In the genomic region with DNA sequence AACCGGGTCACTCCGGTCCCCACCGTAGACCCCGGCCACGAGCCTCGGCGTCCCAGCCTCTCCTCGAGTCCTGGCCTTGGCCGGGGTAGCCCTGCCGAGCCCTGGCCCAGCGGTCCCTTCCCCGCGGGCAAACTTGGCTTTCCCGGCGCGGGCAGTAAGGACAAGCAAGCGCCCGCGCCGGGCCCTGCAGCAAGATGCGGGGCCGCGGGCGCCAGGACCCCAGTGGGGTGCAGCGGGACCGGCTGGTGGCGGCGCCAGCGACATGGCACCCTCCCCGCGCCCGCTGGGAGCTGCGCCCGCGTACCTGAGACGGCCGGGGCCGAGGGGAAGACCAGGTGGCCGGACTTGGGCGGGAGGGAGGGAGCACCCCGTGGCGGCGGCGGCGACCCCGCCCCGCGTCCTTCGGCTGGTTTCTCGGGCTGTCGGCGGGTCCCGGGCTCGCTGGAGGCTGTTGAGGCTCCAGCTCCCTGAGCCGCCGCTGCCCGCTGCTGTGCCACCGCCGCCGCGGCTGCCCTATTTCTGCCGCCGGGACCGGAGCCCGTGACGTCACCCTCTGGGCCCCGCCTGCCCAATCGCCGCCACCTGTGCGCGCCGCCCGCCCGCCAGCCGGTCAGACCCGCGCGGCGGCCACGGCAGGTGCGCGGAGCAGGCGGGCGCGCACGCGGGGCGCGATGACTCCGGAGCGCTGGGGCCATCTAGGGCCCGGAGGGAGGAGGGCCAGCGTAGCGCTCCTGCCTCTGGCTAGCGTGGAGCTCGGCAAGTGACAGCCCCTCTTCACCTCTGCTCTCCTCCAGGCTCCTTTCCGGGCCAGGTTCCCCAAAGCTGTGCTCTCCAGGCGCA, we compare ENCODE assay signal across 8 cellular contexts. TPM values are rescaled to one million over a fixed set of nuclear protein-coding genes. Genes with fewer than 3 reads are reported as not detected.
DNase-seq lines count a peak whose midpoint lies in the region; ATAC-seq and TF ChIP-seq lines count a peak whose summit lies in the region.

A gene (minus strand): TSS at position 521 of the 840 bp plus-strand sequence.

- no peaks in the 10 kb centered on the region for H3K9me3 ChIP-seq in upper lobe of left lung

- DNase-seq in NCI-H2107 (lab: John Stamatoyannopoulos, UW) (peak; percentile 47), NCI-H2107 treated with DMSO at 0.1 percent for 48 hours (lab: John Stamatoyannopoulos, UW; ENCODE audit: unreplicated experiment) (no peak), RWPE1 (ENCODE audit: low spot score) (peak; percentile 55), ecto neural progenitor cell (ENCODE audit: low spot score) (peak; percentile 68), mucosa of gallbladder (ENCODE audit: low spot score) (peak; percentile 24), upper lobe of left lung (peak; percentile 64 to 92), dedifferentiated amniotic fluid mesenchymal stem cell (ENCODE audit: extremely low spot score) (no peak)

- peaks cover 0 to 24% (median 12%) of the 10 kb centered on the region in 4 donors for H3K27me3 ChIP-seq in upper lobe of left lung

- TF ChIP-seq CTCF in RWPE1 (conservative IDR thresholded peaks at IDR 0.05; ENCODE audit: low read depth) (0 out of 2 replicates have a peak, but pooled peaks have one; percentile 8), upper lobe of left lung (IDR thresholded peaks at IDR 0.05) (peak in 2 of 6 experiments; percentile 15 to 31)

- peaks cover 16 to 24% (median 20%) of the 10 kb centered on the region in 4 donors for H3K4me1 ChIP-seq in upper lobe of left lung

- H3K27ac ChIP-seq in RWPE1 (no peak within 1 kb of the TSS), upper lobe of left lung (no peak within 1 kb of the TSS)

- CTCF ChIA-PET in RWPE1 (lab: Yijun Ruan, JAX) = interaction anchor here (0.5 to 1.9 kb wide), 9 partner anchors 10 to 1401 kb away, joined by 3 to 8 read pairs (median 3); no protein-coding TSS in a partner anchor

- POLR2A ChIA-PET in RWPE1 (lab: Yijun Ruan, JAX; ENCODE audit: low non-redundant PET) = no interaction called here

- peak within 1 kb of the TSS; percentile 36 to 60 (median 52) for H3K4me3 ChIP-seq in upper lobe of left lung

- WGBS in upper lobe of left lung, 2 donors = 3 to 5% methylated on average over 11 to 37 of the region's 98 CpGs

- no peaks in the 10 kb centered on the region for H3K36me3 ChIP-seq in upper lobe of left lung

- TF ChIP-seq EP300 in upper lobe of left lung (IDR thresholded peaks at IDR 0.05) = no peak

- ATAC-seq in upper lobe of left lung (ENCODE audit: low FRiP score in 2 of 2) (peak in 1 of 2 donors; percentile 16), GM21529 (IDR thresholded peaks at IDR 0.05; ENCODE audit: unreplicated experiment) (no peak)

- TF ChIP-seq POLR2A in upper lobe of left lung (IDR thresholded peaks at IDR 0.05) = no peak

RNA-seq across cellular contexts. Expression of the gene that starts here (rescaled TPM):
- total RNA-seq in mucosa of gallbladder (0.58 TPM), upper lobe of left lung (1 to 10 TPM in 4 of 6 donors, under 1 TPM in 2; 0.49 to 4.6 (median 1.1) TPM)

Comparison
In these comparisons a context has a peak if more than half of its experiments do, and no peak if none do; other contexts are left out.
1. DNase-seq: peak in NCI-H2107 (single experiment), RWPE1 (single experiment), ecto neural progenitor cell (single experiment) and upper lobe of left lung (2 of 2); none in NCI-H2107 treated with DMSO at 0.1 percent for 48 hours (single experiment) and dedifferentiated amniotic fluid mesenchymal stem cell (single experiment).
2. Peak in DNase-seq in mucosa of gallbladder; RNA of the gene not detected or under 1 TPM.